8 cellular contexts compared by ENCODE assay signal in genomic region chr16:30740364-30741251, GRCh38.
DNase-seq lines count a peak whose midpoint lies in the region; ATAC-seq and TF ChIP-seq lines count a peak whose summit lies in the region.

No MANE protein-coding gene starts in this region.

- H3K27ac Mint-ChIP-seq in nephron: peak overlapping the region in 2 of 3 experiments; percentile 24 to 58

- H3K27me3 Mint-ChIP-seq in nephron (ENCODE audit: low read depth): no peaks in the 10 kb centered on the region

- no peaks in the 10 kb centered on the region for H3K9me3 Mint-ChIP-seq in nephron

- TF ChIP-seq CTCF in nephron (IDR thresholded peaks at IDR 0.05; ENCODE audit: unreplicated experiment in 3 of 3): no peak

- peak; percentile 4 to 12 (median 8) for DNase-seq in NCI-H1417 (lab: John Stamatoyannopoulos, UW)
- no peak for DNase-seq in NCI-H1417 treated with DMSO at 0.1 percent for 48 hours (lab: John Stamatoyannopoulos, UW)
- DNase-seq in SW 1271 (lab: John Stamatoyannopoulos, UW): peak; percentile 71 to 74
- DNase-seq in fibroblast of gingiva (ENCODE audit: low read depth): peak; percentile 86
- DNase-seq in NCI-H82 (lab: John Stamatoyannopoulos, UW): no peak

- peaks cover 48% of the 10 kb centered on the region for H3K36me3 Mint-ChIP-seq in nephron (ENCODE audit: low read depth)

- no peak overlapping the region for H3K4me3 Mint-ChIP-seq in nephron

- peaks cover 7% of the 10 kb centered on the region for H3K4me1 Mint-ChIP-seq in nephron

- no peak for ATAC-seq in HG02642 (IDR thresholded peaks at IDR 0.05; ENCODE audit: poor library complexity, unreplicated experiment)
- ATAC-seq in HG03159 (IDR thresholded peaks at IDR 0.05; ENCODE audit: unreplicated experiment): no peak

Comparison
In these comparisons a context has a peak if more than half of its experiments do, and no peak if none do; other contexts are left out.
1. DNase-seq: peak in NCI-H1417 (3 of 3), SW 1271 (2 of 2) and fibroblast of gingiva (single experiment); none in NCI-H1417 treated with DMSO at 0.1 percent for 48 hours (single experiment) and NCI-H82 (single experiment).